ENCODE assay signal across 1 cellular context in genomic region chr4:138400528-138400927, GRCh38.
TF ChIP-seq lines count a peak whose summit lies in the region.

No MANE protein-coding gene starts in this region.

TF ChIP-seq in H1, 55 proteins besides CTCF, POLR2A, EP300 and RAD21 (continued from another document):
- TF ChIP-seq GABPA (IDR thresholded peaks at IDR 0.05; ENCODE audit: borderline replicate concordance, insufficient read depth, low read length), result no peak
- TF ChIP-seq SIX5 (IDR thresholded peaks at IDR 0.05; ENCODE audit: low read depth, low read length), result no peak
- no peak for TF ChIP-seq POU5F1 (IDR thresholded peaks at IDR 0.05; ENCODE audit: low read depth, low read length)
